9 cellular contexts compared by ENCODE assay signal in the genomic region with DNA sequence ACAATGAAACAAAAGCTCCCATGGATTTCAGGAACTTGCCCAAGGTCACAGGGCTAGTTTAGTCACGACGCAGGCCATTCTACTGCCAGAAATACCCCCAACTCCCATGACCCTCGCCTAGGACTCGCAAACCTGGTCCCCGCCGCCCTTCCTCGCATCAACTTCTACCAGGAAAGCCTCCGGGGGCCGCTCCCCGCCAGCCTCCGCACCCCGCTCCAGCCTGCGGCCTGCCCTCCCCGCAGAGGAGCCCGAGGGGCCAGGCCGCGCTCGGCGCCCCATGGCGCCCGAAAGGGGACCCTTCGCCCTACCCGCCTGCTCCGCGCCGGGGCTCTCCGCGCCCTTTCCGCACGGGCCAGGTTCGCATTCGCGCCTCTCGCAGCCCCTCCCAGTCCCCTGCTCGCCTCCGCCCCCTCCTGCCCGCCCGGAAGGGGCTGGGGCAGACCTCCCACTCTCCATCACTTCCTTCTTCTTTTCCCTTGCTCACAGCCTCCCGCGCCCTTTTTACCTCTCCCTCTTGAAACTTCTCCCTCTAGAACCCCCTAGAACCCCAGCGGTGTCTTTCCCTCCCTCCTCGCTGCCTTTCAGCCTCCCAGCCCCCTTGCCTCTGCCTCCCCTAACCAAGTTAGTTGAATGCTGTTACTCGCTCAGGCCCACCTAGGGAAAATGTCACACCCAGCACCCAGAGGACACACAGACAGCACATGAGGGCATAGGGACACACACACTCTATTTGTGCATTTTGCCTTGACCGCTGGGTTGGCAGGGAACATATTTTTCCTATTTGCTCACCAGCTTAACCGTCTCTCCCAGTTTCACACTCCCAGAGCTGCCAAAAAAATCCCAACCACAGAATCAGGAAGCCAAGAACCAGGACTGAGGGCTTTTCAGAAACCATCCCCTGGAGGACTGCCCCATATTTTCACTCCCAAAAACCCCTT. TPM values are rescaled to one million over a fixed set of nuclear protein-coding genes. Genes with fewer than 3 reads are reported as not detected.
DNase-seq lines count a peak whose midpoint lies in the region; ATAC-seq, FAIRE-seq and TF ChIP-seq lines count a peak whose summit lies in the region.
"Had no signal": no experiment of that assay in that cellular context is flagged by ENCODE, and none has a peak within 500 bp of the region (broad histone marks: within the 10 kb centered on the region; RNA-seq: fewer than 3 reads in every experiment).

Gene SLC43A3, minus strand, starts transcription at position 368 of the 938 bp plus-strand sequence. CDS start 949 bp downstream, outside the sequence.

- peak within 1 kb of the TSS; percentile 86 for H3K4me3 Mint-ChIP-seq in CD8-positive, alpha-beta T cell
- peak within 1 kb of the TSS; percentile 77 to 82 (median 78) for H3K4me3 Mint-ChIP-seq in T-cell

- POLR2A ChIA-PET in CD8-positive, alpha-beta T cell (lab: Charles Lee): interaction anchor here (1.4 kb wide), 1 partner anchor 66 kb away, joined by 3 read pairs; no protein-coding TSS in a partner anchor
- POLR2A ChIA-PET in T-cell (lab: Charles Lee): interaction anchor here in 1 of 2 donors (0.8 kb wide), 1 partner anchor 88 kb away, joined by 7 read pairs; no protein-coding TSS in a partner anchor

- H3K36me3 Mint-ChIP-seq in CD8-positive, alpha-beta T cell: peaks cover 11% of the 10 kb centered on the region
- peaks cover 13% of the 10 kb centered on the region for H3K36me3 Mint-ChIP-seq in T-cell

- intact Hi-C loops in CD8-positive, alpha-beta T cell (cut with DNase I, micrococcal nuclease): loop anchor here (2.0 to 10.0 kb wide), 4 partner anchors 30 to 218 kb away; partner anchors contain the start of genes P2RX3 (in 2 of the 2), SSRP1 (in 2 of the 2), TNKS1BP1 (in 1 of the 2) and YPEL4 (in 1 of the 2)
- intact Hi-C loops in left ventricle myocardium superior (cut with micrococcal nuclease): no loop called here

- H3K4me3 ChIP-seq in CD8-positive, alpha-beta T cell (ENCODE audit: low read depth, low read length): peak within 1 kb of the TSS; percentile 47

- no peaks in the 10 kb centered on the region for H3K9me3 ChIP-seq in CD8-positive, alpha-beta T cell (ENCODE audit: low read length)

- no peak for TF ChIP-seq CTCF in CD8-positive, alpha-beta T cell (IDR thresholded peaks at IDR 0.05)

- H3K9me3 Mint-ChIP-seq in CD8-positive, alpha-beta T cell: no peaks in the 10 kb centered on the region
- H3K9me3 Mint-ChIP-seq in T-cell: no peaks in the 10 kb centered on the region

- H3K27me3 Mint-ChIP-seq in CD8-positive, alpha-beta T cell (ENCODE audit: low read depth): no peaks in the 10 kb centered on the region
- H3K27me3 Mint-ChIP-seq in T-cell: no peaks in the 10 kb centered on the region

- DNase-seq in CD8-positive, alpha-beta T cell: peak in 6 of 7 experiments; percentile 46 to 76 (median 54)
- DNase-seq in HPDE6-E6E7 (ENCODE audit: extremely low spot score) (peak; percentile 23), T-cell (peak; percentile 12 to 67 (median 40)), left ventricle myocardium superior (peak; percentile 84), putamen (ENCODE audit: low spot score) (peak; percentile 27), urothelium cell line (ENCODE audit: low spot score) (peak; percentile 84)

- H3K4me1 ChIP-seq in CD8-positive, alpha-beta T cell (ENCODE audit: insufficient read depth, low read length): peaks cover 31% of the 10 kb centered on the region

- peak; percentile 32 for ATAC-seq in CD8-positive, alpha-beta T cell
- ATAC-seq in GM19455 (IDR thresholded peaks at IDR 0.05; ENCODE audit: unreplicated experiment) (peak; percentile 65), T-cell (replicated peaks in 1 of 4) (peak; percentile 53 to 60 (median 58)), left ventricle myocardium superior (peak; percentile 75)

- peak within 1 kb of the TSS; percentile 89 for H3K27ac Mint-ChIP-seq in CD8-positive, alpha-beta T cell
- H3K27ac Mint-ChIP-seq in T-cell: peak within 1 kb of the TSS; percentile 76 to 95

- H3K4me1 Mint-ChIP-seq in CD8-positive, alpha-beta T cell (ENCODE audit: low read depth): peaks cover 46% of the 10 kb centered on the region
- H3K4me1 Mint-ChIP-seq in T-cell: peaks cover 45 to 53% (median 51%) of the 10 kb centered on the region in 3 donors

- CTCF ChIA-PET in CD8-positive, alpha-beta T cell (lab: Charles Lee): interaction anchor here (0.9 to 2.4 kb wide), 7 partner anchors 31 to 77 kb away, joined by 3 to 13 read pairs (median 4); partner anchors contain the start of gene RTN4RL2
- CTCF ChIA-PET in T-cell (lab: Charles Lee): interaction anchor here (0.6 to 1.4 kb wide), 4 partner anchors 30 to 52 kb away, joined by 3 to 6 read pairs (median 4); no protein-coding TSS in a partner anchor

- H3K27me3 ChIP-seq in CD8-positive, alpha-beta T cell (ENCODE audit: insufficient read depth, low read length): no peaks in the 10 kb centered on the region

- H3K36me3 ChIP-seq in CD8-positive, alpha-beta T cell (ENCODE audit: insufficient read depth, low read length): peaks cover 4% of the 10 kb centered on the region

- 1 to 6% (median 1%) methylated on average over 36 to 45 of the region's 45 CpGs for WGBS in adipose tissue, 3 donors

- FAIRE-seq in urothelium cell line (lab: Jason Lieb, UNC): no peak
- FAIRE-seq: islet of Langerhans had no signal

- no peak within 1 kb of the TSS for H3K27ac ChIP-seq in CD8-positive, alpha-beta T cell (ENCODE audit: low read depth, low read length)
- peak within 1 kb of the TSS; percentile 92 for H3K27ac ChIP-seq in adipose tissue (ENCODE audit: low read depth, low read length)

RNA-seq across cellular contexts. Expression of gene SLC43A3, which starts in this region (rescaled TPM):
- 10 to 100 TPM in 1 of 2 experiments, 1 to 10 TPM in 1; 9.3 to 11.3 TPM for total RNA-seq in CD8-positive, alpha-beta T cell
- total RNA-seq in T-cell: 10 to 100 TPM in 4 of 5 donors, 1 to 10 TPM in 1; 9.9 to 18.1 (median 13.6) TPM
- polyA plus RNA-seq in adipose tissue: 10 to 100 TPM in 2 of 3 donors, 1 to 10 TPM in 1; 9.9 to 51.2 (median 40.7) TPM
- 20.6 TPM for total RNA-seq in left ventricle myocardium superior

Comparison
In these comparisons a context has a peak if more than half of its experiments do, and no peak if none do; other contexts are left out.
1. DNase-seq: peak in every context shown above with its lines; median percentile 84 in left ventricle myocardium superior; 84 in urothelium cell line; 54 in CD8-positive, alpha-beta T cell; 40 in T-cell; 27 in putamen; 23 in HPDE6-E6E7.